19 cellular contexts compared by ENCODE assay signal in genomic region chr15:63831041-63831440, GRCh38. TPM values are rescaled to one million over a fixed set of nuclear protein-coding genes. Genes with fewer than 3 reads are reported as not detected.
DNase-seq lines count a peak whose midpoint lies in the region; ATAC-seq lines count a peak whose summit lies in the region.
"Had no signal": no experiment of that assay in that cellular context is flagged by ENCODE, and none has a peak within 500 bp of the region (broad histone marks: within the 10 kb centered on the region; RNA-seq: fewer than 3 reads in every experiment).

No MANE protein-coding gene starts in this region.

- no peaks in the 10 kb centered on the region for H3K27me3 Mint-ChIP-seq in stimulated activated naive CD8-positive, alpha-beta T cell treated with anti-CD3 and anti-CD28 coated beads, Interleukin-15, Interleukin-2, amounts not matched to agents 100 ng/mL and 50 ng/mL, for 24 hours
- H3K27me3 Mint-ChIP-seq in activated T-helper 1 cell treated with anti-CD3 and anti-CD28 coated beads, Interleukin-12 subunit alpha, Interleukin-12 subunit beta, Interleukin-2, Interleukin-4 antibody, amounts not matched to agents 30 ng/mL and 10 ng/mL and 1 ng/mL, durations not matched to agents 14 hours and 24 hours and 36 hours (ENCODE audit: insufficient read depth) = no peaks in the 10 kb centered on the region
- no peaks in the 10 kb centered on the region for H3K27me3 Mint-ChIP-seq in memory B cell
- H3K27me3 Mint-ChIP-seq: progenitor cell of endocrine pancreas had no signal

- intact Hi-C loops in activated T-helper 1 cell treated with anti-CD3 and anti-CD28 coated beads, Interleukin-12 subunit alpha, Interleukin-12 subunit beta, Interleukin-2, Interleukin-4 antibody, amounts not matched to agents 30 ng/mL and 10 ng/mL and 1 ng/mL, durations not matched to agents 14 hours and 24 hours and 36 hours (cut with micrococcal nuclease) = loop anchor here (1.0 to 10.0 kb wide), 6 partner anchors 79 to 551 kb away; partner anchors contain the start of genes DAPK2, PCLAF, SNX22 and USP3

- H3K27ac Mint-ChIP-seq in stimulated activated naive CD8-positive, alpha-beta T cell treated with anti-CD3 and anti-CD28 coated beads, Interleukin-15, Interleukin-2, amounts not matched to agents 100 ng/mL and 50 ng/mL, for 24 hours = no peak overlapping the region
- no peak overlapping the region for H3K27ac Mint-ChIP-seq in activated T-helper 1 cell treated with anti-CD3 and anti-CD28 coated beads, Interleukin-12 subunit alpha, Interleukin-12 subunit beta, Interleukin-2, Interleukin-4 antibody, amounts not matched to agents 30 ng/mL and 10 ng/mL and 1 ng/mL, durations not matched to agents 14 hours and 24 hours and 36 hours
- peak overlapping the region; percentile 36 for H3K27ac Mint-ChIP-seq in memory B cell
- H3K27ac Mint-ChIP-seq: progenitor cell of endocrine pancreas had no signal

- H3K36me3 Mint-ChIP-seq in stimulated activated naive CD8-positive, alpha-beta T cell treated with anti-CD3 and anti-CD28 coated beads, Interleukin-15, Interleukin-2, amounts not matched to agents 100 ng/mL and 50 ng/mL, for 24 hours (ENCODE audit: low read depth) = no peaks in the 10 kb centered on the region
- peaks cover 11% of the 10 kb centered on the region for H3K36me3 Mint-ChIP-seq in activated T-helper 1 cell treated with anti-CD3 and anti-CD28 coated beads, Interleukin-12 subunit alpha, Interleukin-12 subunit beta, Interleukin-2, Interleukin-4 antibody, amounts not matched to agents 30 ng/mL and 10 ng/mL and 1 ng/mL, durations not matched to agents 14 hours and 24 hours and 36 hours (ENCODE audit: low read depth)
- peaks cover 4% of the 10 kb centered on the region for H3K36me3 Mint-ChIP-seq in memory B cell

- ATAC-seq in stimulated activated naive CD8-positive, alpha-beta T cell treated with anti-CD3 and anti-CD28 coated beads, Interleukin-15, Interleukin-2, amounts not matched to agents 100 U/mL and 50 U/mL, for 24 hours = no peak
- ATAC-seq in memory B cell (ENCODE audit: low read depth) = no peak
- ATAC-seq: left lung, Right ventricle myocardium inferior had no signal

- peak overlapping the region; percentile 12 for H3K4me3 Mint-ChIP-seq in stimulated activated naive CD8-positive, alpha-beta T cell treated with anti-CD3 and anti-CD28 coated beads, Interleukin-15, Interleukin-2, amounts not matched to agents 100 ng/mL and 50 ng/mL, for 24 hours
- H3K4me3 Mint-ChIP-seq in activated T-helper 1 cell treated with anti-CD3 and anti-CD28 coated beads, Interleukin-12 subunit alpha, Interleukin-12 subunit beta, Interleukin-2, Interleukin-4 antibody, amounts not matched to agents 30 ng/mL and 10 ng/mL and 1 ng/mL, durations not matched to agents 14 hours and 24 hours and 36 hours = peak overlapping the region; percentile 9
- H3K4me3 Mint-ChIP-seq in memory B cell = no peak overlapping the region

- no peaks in the 10 kb centered on the region for H3K9me3 Mint-ChIP-seq in stimulated activated naive CD8-positive, alpha-beta T cell treated with anti-CD3 and anti-CD28 coated beads, Interleukin-15, Interleukin-2, amounts not matched to agents 100 ng/mL and 50 ng/mL, for 24 hours
- H3K9me3 Mint-ChIP-seq in activated T-helper 1 cell treated with anti-CD3 and anti-CD28 coated beads, Interleukin-12 subunit alpha, Interleukin-12 subunit beta, Interleukin-2, Interleukin-4 antibody, amounts not matched to agents 30 ng/mL and 10 ng/mL and 1 ng/mL, durations not matched to agents 14 hours and 24 hours and 36 hours = no peaks in the 10 kb centered on the region
- no peaks in the 10 kb centered on the region for H3K9me3 Mint-ChIP-seq in memory B cell

- H3K4me1 Mint-ChIP-seq in stimulated activated naive CD8-positive, alpha-beta T cell treated with anti-CD3 and anti-CD28 coated beads, Interleukin-15, Interleukin-2, amounts not matched to agents 100 ng/mL and 50 ng/mL, for 24 hours (ENCODE audit: low read depth) = peaks cover 70% of the 10 kb centered on the region
- H3K4me1 Mint-ChIP-seq in activated T-helper 1 cell treated with anti-CD3 and anti-CD28 coated beads, Interleukin-12 subunit alpha, Interleukin-12 subunit beta, Interleukin-2, Interleukin-4 antibody, amounts not matched to agents 30 ng/mL and 10 ng/mL and 1 ng/mL, durations not matched to agents 14 hours and 24 hours and 36 hours (ENCODE audit: low read depth) = peaks cover 69% of the 10 kb centered on the region
- peaks cover 43% of the 10 kb centered on the region for H3K4me1 Mint-ChIP-seq in memory B cell

- no peak for DNase-seq in stimulated activated naive CD8-positive, alpha-beta T cell treated with anti-CD3 and anti-CD28 coated beads, Interleukin-15, Interleukin-2, amounts not matched to agents 100 U/mL and 50 U/mL, for 24 hours
- no peak for DNase-seq in activated T-helper 1 cell treated with anti-CD3 and anti-CD28 coated beads, Interleukin-12 subunit alpha, Interleukin-12 subunit beta, Interleukin-2, Interleukin-4 antibody, amounts not matched to agents 30 ng/mL and 10 ng/mL and 1 ng/mL, durations not matched to agents 14 hours and 24 hours and 36 hours (ENCODE audit: low spot score)
- no peak for DNase-seq in memory B cell (ENCODE audit: low spot score in 2 of 2)
- no peak for DNase-seq in NCI-H345 (lab: John Stamatoyannopoulos, UW)
- DNase-seq in GF-D8 (lab: John Stamatoyannopoulos, UW) = no peak
- DNase-seq in C1 segment of cervical spinal cord (lab: John Stamatoyannopoulos, UW) = no peak
- DNase-seq: activated CD4-positive, alpha-beta T cell treated with anti-CD3 and anti-CD28 coated beads for 4 hours; activated CD8-positive, alpha-beta memory T cell treated with anti-CD3 and anti-CD28 coated beads, Interleukin-2, amount 50 U/mL, for 4 hours; activated naive CD4-positive, alpha-beta T cell; aorta; caudate nucleus; DMS79; left lung; midbrain; NCI-H187 treated with DMSO at 0.1 percent for 48 hours; NCI-H774 had no signal

RNA-seq across cellular contexts. Expression of gene HERC1, which starts 2.7 kb away (rescaled TPM):
- 67.5 and 76.8 TPM in 2 replicates for total RNA-seq in activated T-helper 1 cell treated with anti-CD3 and anti-CD28 coated beads, Interleukin-12 subunit alpha, Interleukin-12 subunit beta, Interleukin-2, Interleukin-4 antibody, amounts not matched to agents 30 ng/mL and 10 ng/mL and 1 ng/mL, durations not matched to agents 14 hours and 24 hours and 36 hours
